Comparison of ENCODE assay signal across 14 cellular contexts in the genomic region with DNA sequence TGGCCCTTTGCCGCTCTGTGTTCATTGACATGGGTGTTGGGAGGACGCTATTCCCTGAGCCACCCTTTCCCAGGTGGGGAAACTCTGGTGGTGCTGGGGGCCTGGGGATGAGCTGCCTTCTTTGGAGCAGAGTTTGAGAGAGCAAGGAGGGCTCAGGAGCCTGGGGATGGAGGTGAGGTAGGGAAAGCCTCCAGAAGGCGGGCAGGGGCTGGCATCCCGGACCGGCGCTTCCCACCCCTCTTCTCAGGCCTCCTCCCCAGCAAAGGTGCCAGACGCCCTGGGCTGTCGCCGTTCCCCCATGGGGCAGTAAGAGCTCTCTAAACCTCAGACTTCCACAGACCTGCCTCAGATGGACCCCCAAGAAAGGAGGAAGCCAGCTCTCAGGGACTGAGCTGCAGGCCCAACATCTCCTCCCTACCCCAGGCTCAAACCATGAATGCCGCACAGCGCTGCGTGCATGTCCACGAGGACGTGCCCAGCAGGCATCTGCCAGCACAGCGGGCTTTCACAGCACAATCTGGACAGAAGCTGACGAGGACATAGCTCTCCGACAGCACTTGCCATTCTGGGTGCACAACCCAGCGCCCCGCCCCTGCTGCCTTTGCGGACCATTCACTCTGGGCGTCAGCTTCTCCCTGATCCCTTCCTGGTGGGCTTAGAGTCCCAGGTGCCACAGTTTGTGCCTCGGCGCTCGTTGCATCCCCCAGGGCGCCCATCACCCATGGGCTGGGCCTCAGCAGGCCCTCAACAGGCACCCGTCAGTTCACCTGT.
"Had no signal": no experiment of that assay in that cellular context is flagged by ENCODE, and none has a peak within 500 bp of the region (broad histone marks: within the 10 kb centered on the region; RNA-seq: fewer than 3 reads in every experiment).

No MANE protein-coding gene starts in this region.

- H3K9me3 ChIP-seq: heart left ventricle, neutrophil, right atrium auricular region had no signal

- H3K36me3 ChIP-seq: heart left ventricle, neutrophil, right atrium auricular region had no signal

- H3K9me3 Mint-ChIP-seq: central memory CD8-positive, alpha-beta T cell had no signal

- H3K4me3 Mint-ChIP-seq: central memory CD8-positive, alpha-beta T cell; nephron progenitor cell had no signal

- H3K4me3 ChIP-seq: heart left ventricle, right atrium auricular region had no signal

- H3K27ac ChIP-seq: heart left ventricle, neutrophil, right atrium auricular region had no signal

- H3K27me3 ChIP-seq: heart left ventricle, neutrophil, right atrium auricular region had no signal

- ATAC-seq: esophagus mucosa; heart left ventricle; left colon; left ventricle myocardium superior; naive thymus-derived CD4-positive, alpha-beta T cell had no signal

- H3K27ac Mint-ChIP-seq: nephron progenitor cell had no signal

- DNase-seq: dermis blood vessel endothelial cell; left colon; left ventricle myocardium superior; naive thymus-derived CD4-positive, alpha-beta T cell; nephron progenitor cell; small intestine; stimulated activated CD4-positive, alpha-beta T cell treated with anti-CD3 and anti-CD28 coated beads, Interleukin-2, amount 100 ng/mL, for 48 hours; stimulated activated naive CD4-positive, alpha-beta T cell treated with Interleukin-2 at 50 U/mL for 16 hours; trophoblast cell had no signal
